ENCODE assay signal across 1 cellular context in genomic region chr2:43088148-43089073, GRCh38.
TF ChIP-seq lines count a peak whose summit lies in the region.

No MANE protein-coding gene starts in this region.

TF ChIP-seq in A549, 52 proteins besides CTCF, POLR2A, EP300 and RAD21 (continued from another document):
- TF ChIP-seq FOSL2 (IDR thresholded peaks at IDR 0.05) (no peak), FOSL2 (CRISPR knock-in tag; IDR thresholded peaks at IDR 0.05) (peak; percentile 45), CBX2 (IDR thresholded peaks at IDR 0.05; ENCODE audit: borderline replicate concordance, low read depth) (no peak), CHD4 (IDR thresholded peaks at IDR 0.05; ENCODE audit: borderline replicate concordance) (no peak), RARB (CRISPR knock-in tag; IDR thresholded peaks at IDR 0.05) (no peak), EHMT2 (IDR thresholded peaks at IDR 0.05; ENCODE audit: low read depth) (peak; percentile 73), JUN (IDR thresholded peaks at IDR 0.05) (0 out of 5 replicates have a peak, but pooled peaks of 1 of the 2 experiments have one; percentile 29), HMGXB4 (CRISPR knock-in tag; IDR thresholded peaks at IDR 0.05; ENCODE audit: borderline replicate concordance) (no peak), BCL3 (IDR thresholded peaks at IDR 0.05) (no peak), TP53 (CRISPR knock-in tag; IDR thresholded peaks at IDR 0.05) (no peak), HOXB13 (CRISPR knock-in tag; IDR thresholded peaks at IDR 0.05; ENCODE audit: low read depth) (0 out of 2 replicates have a peak, but pooled peaks have one; percentile 40), MAFK (IDR thresholded peaks at IDR 0.05; ENCODE audit: partially characterized antibody) (no peak), ZC3H11A (IDR thresholded peaks at IDR 0.05) (no peak), ATOH8 (CRISPR knock-in tag; IDR thresholded peaks at IDR 0.05; ENCODE audit: low read depth) (no peak), CHD2 (IDR thresholded peaks at IDR 0.05; ENCODE audit: low read length, partially characterized antibody) (no peak), ESRRA (IDR thresholded peaks at IDR 0.05; ENCODE audit: borderline replicate concordance, low read length) (no peak), CEBPB (IDR thresholded peaks at IDR 0.05) (no peak), ZFP36 (IDR thresholded peaks at IDR 0.05; ENCODE audit: borderline replicate concordance, partially characterized antibody) (no peak), MYC (IDR thresholded peaks at IDR 0.05; ENCODE audit: borderline replicate concordance, low read length) (no peak), BHLHE40 (IDR thresholded peaks at IDR 0.05; ENCODE audit: low read depth, low read length) (no peak), FOXS1 (CRISPR knock-in tag; IDR thresholded peaks at IDR 0.05) (peak; percentile 58; the same call in 1 of the 2 replicates), POLR2AphosphoS2 (conservative IDR thresholded peaks at IDR 0.05; ENCODE audit: low read length) (no peak), RFX5 (IDR thresholded peaks at IDR 0.05) (no peak), ELK1 (IDR thresholded peaks at IDR 0.05; ENCODE audit: low read depth, low read length) (no peak), HEYL (CRISPR knock-in tag; IDR thresholded peaks at IDR 0.05) (no peak), RNF2 (IDR thresholded peaks at IDR 0.05; ENCODE audit: borderline replicate concordance, low read depth) (no peak), TFCP2L1 (CRISPR knock-in tag; IDR thresholded peaks at IDR 0.05) (no peak), MAX (IDR thresholded peaks at IDR 0.05) (no peak)
